ENCODE assay signal across 8 cellular contexts in the genomic region with DNA sequence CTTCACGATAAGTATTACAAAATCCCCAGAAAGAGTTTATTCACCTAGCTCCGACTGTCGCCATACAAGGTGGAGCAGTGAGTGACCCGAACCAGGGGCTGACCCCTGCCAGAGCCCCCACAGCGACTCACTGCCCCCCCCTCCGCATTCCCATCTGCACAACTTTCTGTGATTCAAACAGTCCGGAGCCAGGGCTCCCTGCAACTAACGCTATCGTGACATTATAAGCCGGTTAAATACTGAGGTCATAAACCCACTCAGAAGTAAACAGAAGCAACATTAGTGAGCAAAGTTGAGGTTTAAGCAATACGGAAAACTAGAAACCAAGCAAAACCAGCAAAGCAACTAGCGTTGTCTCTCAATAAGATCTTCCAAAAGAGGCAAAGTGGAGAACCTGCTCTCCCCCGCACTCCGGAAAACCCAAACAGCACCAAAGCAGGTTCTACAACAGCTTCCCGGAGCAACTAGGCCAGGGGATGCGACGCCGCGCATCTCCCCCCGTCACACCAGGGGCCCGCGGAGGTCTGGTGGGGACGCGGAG. TPM values are rescaled to one million over a fixed set of nuclear protein-coding genes. Genes with fewer than 3 reads are reported as not detected.
DNase-seq lines count a peak whose midpoint lies in the region; ATAC-seq and TF ChIP-seq lines count a peak whose summit lies in the region.

No MANE protein-coding gene starts in this region.

- peak overlapping the region; percentile 99 for H3K4me2 ChIP-seq in Loucy (ENCODE audit: low read depth, low read length, poor library complexity, severe bottlenecking)

- intact Hi-C loops in body of pancreas (cut with DNase I) = loop anchor here (5.0 kb wide), 1 partner anchor 53 kb away; no protein-coding TSS in a partner anchor

- H3K9me3 Mint-ChIP-seq in stimulated activated memory B cell treated with anti-CD40 and anti-IgM and Interleukin-4, amounts not matched to agents 10 μg/mL and 1 μg/mL and 100 μg/mL, for 72 hours = no peaks in the 10 kb centered on the region

- H3K9me3 ChIP-seq in Loucy (ENCODE audit: insufficient read depth, low read depth, low read length) (no peaks in the 10 kb centered on the region), body of pancreas (no peaks in the 10 kb centered on the region)

- H3K27me3 Mint-ChIP-seq in stimulated activated memory B cell treated with anti-CD40 and anti-IgM and Interleukin-4, amounts not matched to agents 10 μg/mL and 1 μg/mL and 100 μg/mL, for 72 hours = no peaks in the 10 kb centered on the region

- H3K4me3 ChIP-seq in Loucy (ENCODE audit: low read length, poor library complexity, severe bottlenecking) (peak overlapping the region; percentile 100), body of pancreas (peak overlapping the region; percentile 87)

- TF ChIP-seq POLR2A in body of pancreas (IDR thresholded peaks at IDR 0.05) = no peak

- ATAC-seq in GM18858 (IDR thresholded peaks at IDR 0.05; ENCODE audit: unreplicated experiment) (peak; percentile 19), body of pancreas (no peak), HG03442 (IDR thresholded peaks at IDR 0.05; ENCODE audit: unreplicated experiment) (no peak), HG03521 (IDR thresholded peaks at IDR 0.05; ENCODE audit: unreplicated experiment) (no peak)
- no peak for ATAC-seq in stimulated activated memory B cell treated with anti-CD40 and anti-IgM and Interleukin-4, amounts not matched to agents 10 μg/mL and 1 μg/mL and 100 μg/mL, for 72 hours

- peaks cover 35% of the 10 kb centered on the region for H3K4me1 Mint-ChIP-seq in stimulated activated memory B cell treated with anti-CD40 and anti-IgM and Interleukin-4, amounts not matched to agents 10 μg/mL and 1 μg/mL and 100 μg/mL, for 72 hours

- no peaks in the 10 kb centered on the region for H3K27me3 ChIP-seq in Loucy (ENCODE audit: insufficient read depth, low read length, poor library complexity, severe bottlenecking)
- no peaks in the 10 kb centered on the region for H3K27me3 ChIP-seq in body of pancreas
- H3K27me3 ChIP-seq in layer of hippocampus (ENCODE audit: control insufficient read depth, insufficient read depth, low read length) = no peaks in the 10 kb centered on the region

- peak overlapping the region; percentile 96 for H3K4me3 Mint-ChIP-seq in stimulated activated memory B cell treated with anti-CD40 and anti-IgM and Interleukin-4, amounts not matched to agents 10 μg/mL and 1 μg/mL and 100 μg/mL, for 72 hours

- H3K4me1 ChIP-seq in Loucy (ENCODE audit: insufficient read depth, low read length, poor library complexity, severe bottlenecking) = peaks cover 26% of the 10 kb centered on the region
- peaks cover 31% of the 10 kb centered on the region for H3K4me1 ChIP-seq in body of pancreas

- H3K36me3 ChIP-seq in Loucy (ENCODE audit: insufficient read depth, low read length) = no peaks in the 10 kb centered on the region
- no peaks in the 10 kb centered on the region for H3K36me3 ChIP-seq in body of pancreas (replicated peaks in 1 of 2; ENCODE audit: insufficient read depth in 1 of 2, low read depth in 2 of 2)

- DNase-seq in body of pancreas (peak in 3 of 4 donors; percentile 13 to 29 (median 22)), NCI-H2081 treated with DMSO at 0.1 percent for 48 hours (lab: John Stamatoyannopoulos, UW) (no peak)

- H3K36me3 Mint-ChIP-seq in stimulated activated memory B cell treated with anti-CD40 and anti-IgM and Interleukin-4, amounts not matched to agents 10 μg/mL and 1 μg/mL and 100 μg/mL, for 72 hours = no peaks in the 10 kb centered on the region

- H3K9me2 ChIP-seq in Loucy (replicated peaks; ENCODE audit: low read depth, low read length) = no peaks in the 10 kb centered on the region

- peaks cover 51% of the 10 kb centered on the region for H3K79me2 ChIP-seq in Loucy (ENCODE audit: insufficient read depth, low read length)

- H3K27ac ChIP-seq in body of pancreas (peak overlapping the region; percentile 69 to 88 (median 80)), layer of hippocampus (ENCODE audit: low read depth, low read length) (peak overlapping the region; percentile 67)

- peaks cover 31% of the 10 kb centered on the region for H4K20me1 ChIP-seq in Loucy (ENCODE audit: insufficient read depth, low read length, poor library complexity, severe bottlenecking)

- H3K9ac ChIP-seq in Loucy (ENCODE audit: low read depth, low read length, poor library complexity, severe bottlenecking) = peak overlapping the region; percentile 91

- H2AFZ ChIP-seq in Loucy (ENCODE audit: low read length) = peak overlapping the region; percentile 88

- 0 to 1% methylated on average over 14 to 24 of the region's 24 CpGs for WGBS in body of pancreas, 2 donors

- no peaks in the 10 kb centered on the region for H3F3A ChIP-seq in Loucy (ENCODE audit: low read depth)

- H3K27ac Mint-ChIP-seq in stimulated activated memory B cell treated with anti-CD40 and anti-IgM and Interleukin-4, amounts not matched to agents 10 μg/mL and 1 μg/mL and 100 μg/mL, for 72 hours = peak overlapping the region; percentile 86

- TF ChIP-seq CTCF in Loucy (conservative IDR thresholded peaks at IDR 0.05; ENCODE audit: low read length) = no peak
- TF ChIP-seq CTCF in body of pancreas (IDR thresholded peaks at IDR 0.05) = no peak

RNA-seq across cellular contexts. Expression of a gene that starts 0.6 kb away (rescaled TPM):
- total RNA-seq in body of pancreas = 100 to 1,000 TPM in 1 of 2 donors, 10 to 100 TPM in 1; 56.6 to 122 TPM

RNA-seq across cellular contexts. Expression of a gene that starts 38.4 kb away (rescaled TPM):
- total RNA-seq in body of pancreas = 10 to 100 TPM; 13.7 to 22.7 TPM
